ENCODE assay signal across 8 cellular contexts in genomic region chr6:53347250-53347920, GRCh38. TPM values are rescaled to one million over a fixed set of nuclear protein-coding genes. Genes with fewer than 3 reads are reported as not detected.
A peak's percentile ranks its signal among the peaks of the same experiment; 100 is the strongest.
DNase-seq lines count a peak whose midpoint lies in the region; ATAC-seq and TF ChIP-seq lines count a peak whose summit lies in the region.

No MANE protein-coding gene starts in this region.

- H3K36me3 Mint-ChIP-seq in HFFc6 (ENCODE audit: low read depth): peaks cover 9% of the 10 kb centered on the region; the same call in 1 of the 2 replicates
- H3K36me3 Mint-ChIP-seq in activated naive CD8-positive, alpha-beta T cell: peaks cover 6% of the 10 kb centered on the region

- H3K9me3 ChIP-seq in iPS-18a (ENCODE audit: control insufficient read depth, low read depth, low read length): no peaks in the 10 kb centered on the region

- H3K27me3 Mint-ChIP-seq in HFFc6 (ENCODE audit: insufficient read depth): peaks cover 6% of the 10 kb centered on the region
- no peaks in the 10 kb centered on the region for H3K27me3 Mint-ChIP-seq in activated naive CD8-positive, alpha-beta T cell

- H3K4me3 Mint-ChIP-seq in HFFc6: peak overlapping the region; percentile 95
- H3K4me3 Mint-ChIP-seq in activated naive CD8-positive, alpha-beta T cell: peak overlapping the region; percentile 97

- H3K36me3 ChIP-seq in iPS-18a (ENCODE audit: control insufficient read depth, low read depth, low read length): no peaks in the 10 kb centered on the region

- no peak for TF ChIP-seq CTCF in HFFc6 (IDR thresholded peaks at IDR 0.05)

- peak overlapping the region; percentile 83 for H3K27ac Mint-ChIP-seq in HFFc6
- peak overlapping the region; percentile 89 for H3K27ac Mint-ChIP-seq in activated naive CD8-positive, alpha-beta T cell

- DNase-seq in NCI-H82 (lab: John Stamatoyannopoulos, UW) (peak; percentile 29), NCI-H82 treated with DMSO at 0.1 percent for 48 hours (lab: John Stamatoyannopoulos, UW; ENCODE audit: unreplicated experiment) (no peak), HFFc6 (no peak), NCI-H345 treated with DMSO at 0.1 percent for 48 hours (lab: John Stamatoyannopoulos, UW; ENCODE audit: unreplicated experiment) (peak; percentile 20), sciatic nerve (ENCODE audit: low spot score) (no peak)

- peaks cover 12% of the 10 kb centered on the region for H3K4me1 ChIP-seq in iPS-18a (ENCODE audit: control insufficient read depth, low read depth, low read length)

- H3K27ac ChIP-seq in iPS-18a (ENCODE audit: low read length) (no peak overlapping the region), skin epidermis (peak overlapping the region in 20 of 21 experiments; percentile 79 to 99 (median 93))

- H3K27me3 ChIP-seq in iPS-18a (ENCODE audit: control insufficient read depth, insufficient read depth, low read length): peaks cover 9% of the 10 kb centered on the region

- H3K4me3 ChIP-seq in iPS-18a (ENCODE audit: low read length) (peak overlapping the region; percentile 92), skin epidermis (peak overlapping the region; percentile 90 to 99 (median 98))

- peaks cover 41% of the 10 kb centered on the region for H3K4me1 Mint-ChIP-seq in HFFc6 (ENCODE audit: low read depth)
- H3K4me1 Mint-ChIP-seq in activated naive CD8-positive, alpha-beta T cell (ENCODE audit: low read depth): peaks cover 61% of the 10 kb centered on the region

- ATAC-seq in sciatic nerve: no peak

- H3K9me3 Mint-ChIP-seq in HFFc6: no peaks in the 10 kb centered on the region
- no peaks in the 10 kb centered on the region for H3K9me3 Mint-ChIP-seq in activated naive CD8-positive, alpha-beta T cell (ENCODE audit: low read depth)

- H3K9ac ChIP-seq in iPS-18a (ENCODE audit: low read length): peak overlapping the region; percentile 78

- intact Hi-C loops in sciatic nerve (cut with DNase I): no loop called here

RNA-seq across cellular contexts. Expression of gene ELOVL5, which starts 1.4 kb away (rescaled TPM):
- 100 to 1,000 TPM in 2 of 6 experiments, 10 to 100 TPM in 4; 82.0 to 104 (median 89.1) TPM for total RNA-seq in HFFc6 (2021; fragmentation: NEBNext Ultra II Directional; extraction: Animal tissue kit (Norgen Biotek cat#: 25700))
- total RNA-seq in sciatic nerve: 115 TPM

Comparison
In these comparisons a context has a peak if more than half of its experiments do, and no peak if none do; other contexts are left out.
1. DNase-seq: peak in NCI-H82 (single experiment) and NCI-H345 treated with DMSO at 0.1 percent for 48 hours (single experiment); none in NCI-H82 treated with DMSO at 0.1 percent for 48 hours (single experiment), HFFc6 (single experiment) and sciatic nerve (single experiment).